In genomic region chr6:112086744-112087135, GRCh38 we compare ENCODE assay signal across 8 cellular contexts. TPM values are rescaled to one million over a fixed set of nuclear protein-coding genes. Genes with fewer than 3 reads are reported as not detected.
DNase-seq lines count a peak whose midpoint lies in the region; ATAC-seq and TF ChIP-seq lines count a peak whose summit lies in the region.

No MANE protein-coding gene starts in this region.

- H3K9me3 ChIP-seq in hepatocyte (ENCODE audit: low read depth), result no peaks in the 10 kb centered on the region
- no peaks in the 10 kb centered on the region for H3K9me3 ChIP-seq in skeletal muscle satellite cell (replicated peaks; ENCODE audit: low read length)

- no peaks in the 10 kb centered on the region for H3K9me2 ChIP-seq in hepatocyte (replicated peaks; ENCODE audit: insufficient read depth)

- H4K20me1 ChIP-seq in hepatocyte (ENCODE audit: insufficient read depth, poor library complexity, severe bottlenecking), result no peaks in the 10 kb centered on the region

- H3K4me2 ChIP-seq in hepatocyte (peak overlapping the region; percentile 72), skeletal muscle satellite cell (ENCODE audit: low read length) (peak overlapping the region; percentile 92)

- no peaks in the 10 kb centered on the region for H3K4me1 ChIP-seq in hepatocyte (ENCODE audit: insufficient read depth)
- peaks cover 4% of the 10 kb centered on the region for H3K4me1 ChIP-seq in skeletal muscle satellite cell (ENCODE audit: control insufficient read depth, insufficient read depth, low read length)

- H3K27ac ChIP-seq in hepatocyte, result peak overlapping the region; percentile 66

- WGBS in hepatocyte (ENCODE audit: low lambda C conversion rate, missing lambda C conversion rate), result 0% methylated on average over 8 of the region's 8 CpGs

- peak overlapping the region; percentile 86 for H2AFZ ChIP-seq in hepatocyte

- H3K4me3 ChIP-seq in hepatocyte, result peak overlapping the region; percentile 73
- H3K4me3 ChIP-seq in skeletal muscle satellite cell (ENCODE audit: low read length), result peak overlapping the region; percentile 98

- H3K9ac ChIP-seq in skeletal muscle satellite cell (ENCODE audit: low read depth, low read length), result peak overlapping the region; percentile 86

- H3K27me3 ChIP-seq in hepatocyte (no peaks in the 10 kb centered on the region), skeletal muscle satellite cell (ENCODE audit: control insufficient read depth, insufficient read depth, low read length) (no peaks in the 10 kb centered on the region)

- H3K79me2 ChIP-seq in hepatocyte, result peaks cover 4% of the 10 kb centered on the region

- DNase-seq in AG08395 (ENCODE audit: low spot score) (peak; percentile 62), NCI-H146 (lab: John Stamatoyannopoulos, UW) (peak; percentile 39), amniotic epithelial cell (ENCODE audit: low read depth) (peak; percentile 62), hepatocyte (ENCODE audit: low spot score) (peak; percentile 46), occipital lobe (lab: John Stamatoyannopoulos, UW) (no peak)

- TF ChIP-seq CTCF in hepatocyte (IDR thresholded peaks at IDR 0.05; ENCODE audit: poor library complexity), result peak; percentile 49

- H3K36me3 ChIP-seq in hepatocyte (replicated peaks; ENCODE audit: insufficient read depth, low read depth) (no peaks in the 10 kb centered on the region), skeletal muscle satellite cell (ENCODE audit: insufficient read depth, low read length) (peaks cover 8% of the 10 kb centered on the region)

- ATAC-seq in GM18502 (IDR thresholded peaks at IDR 0.05; ENCODE audit: poor library complexity, unreplicated experiment) (peak; percentile 28), HG02884 (IDR thresholded peaks at IDR 0.05; ENCODE audit: unreplicated experiment) (peak; percentile 36)

RNA-seq across cellular contexts. Expression of gene TUBE1, which starts 0.5 kb away (rescaled TPM):
- total RNA-seq in hepatocyte (20.3 and 20.4 TPM in 2 replicates), occipital lobe (42.1 TPM)
- 9.1 and 14.4 TPM in 2 replicates for polyA plus RNA-seq in hepatocyte
- total RNA-seq in skeletal muscle satellite cell (2012; rRNA removed), result 20.3 and 23.8 TPM in 2 replicates

RNA-seq across cellular contexts. Expression of gene FAM229B, which starts 0.7 kb away (rescaled TPM):
- total RNA-seq in hepatocyte (3.4 and 9.5 TPM in 2 replicates), occipital lobe (22.5 TPM)
- 18.6 and 25.3 TPM in 2 replicates for polyA plus RNA-seq in hepatocyte
- total RNA-seq in skeletal muscle satellite cell (2012; rRNA removed), result 9.1 and 9.8 TPM in 2 replicates

RNA-seq across cellular contexts. Expression of gene CCN6, which starts 32.8 kb away (rescaled TPM):
- total RNA-seq in hepatocyte (not detected in 2 replicates), occipital lobe (not detected)
- 0.12 and 0.24 TPM in 2 replicates for polyA plus RNA-seq in hepatocyte
- not detected in 2 replicates for total RNA-seq in skeletal muscle satellite cell (2012; rRNA removed)
